In genomic region chr2:202870431-202871160, GRCh38 we compare ENCODE assay signal across 8 cellular contexts. TPM values are rescaled to one million over a fixed set of nuclear protein-coding genes. Genes with fewer than 3 reads are reported as not detected.
DNase-seq lines count a peak whose midpoint lies in the region; ATAC-seq and TF ChIP-seq lines count a peak whose summit lies in the region.

No MANE protein-coding gene starts in this region.

- ATAC-seq in GM19372 (IDR thresholded peaks at IDR 0.05; ENCODE audit: low read depth, unreplicated experiment) (peak; percentile 55), HG03521 (IDR thresholded peaks at IDR 0.05; ENCODE audit: unreplicated experiment) (peak; percentile 47), lower lobe of right lung (peak; percentile 76 to 82)

- H3K4me1 ChIP-seq in duodenal mucosa (ENCODE audit: control insufficient read depth in 1 of 2, insufficient read depth in 2 of 2, low read length in 2 of 2) (peaks cover 0 to 4% of the 10 kb centered on the region in 2 donors), lower lobe of right lung (peaks cover 14% of the 10 kb centered on the region)

- H3K27ac ChIP-seq in C4-2B: peak overlapping the region; percentile 45
- peak overlapping the region; percentile 44 for H3K27ac ChIP-seq in duodenal mucosa (ENCODE audit: low read depth, low read length)
- peak overlapping the region; percentile 74 for H3K27ac ChIP-seq in lower lobe of right lung

- H3K9me3 ChIP-seq in duodenal mucosa (ENCODE audit: control insufficient read depth in 1 of 2, low read length in 2 of 2) (no peaks in the 10 kb centered on the region), lower lobe of right lung (no peaks in the 10 kb centered on the region)

- H3K36me3 ChIP-seq in duodenal mucosa (ENCODE audit: control insufficient read depth in 1 of 2, insufficient read depth in 2 of 2, low read length in 2 of 2) (no peaks in the 10 kb centered on the region), lower lobe of right lung (no peaks in the 10 kb centered on the region)

- peak overlapping the region; percentile 74 to 82 for H3K4me3 ChIP-seq in duodenal mucosa (ENCODE audit: low read depth in 1 of 2, low read length in 2 of 2)
- H3K4me3 ChIP-seq in lower lobe of right lung: peak overlapping the region; percentile 89

- DNase-seq in NCI-H69 (lab: John Stamatoyannopoulos, UW) (peak; percentile 90), lower lobe of right lung (peak; percentile 63)
- peak; percentile 65 to 76 for DNase-seq in activated CD4-positive, alpha-beta T cell treated with anti-CD3 and anti-CD28 coated beads, Interleukin-2, amount 50 U/mL, for 48 hours
- DNase-seq in stimulated activated CD8-positive, alpha-beta memory T cell treated with anti-CD3 and anti-CD28 coated beads, Interleukin-12 subunit alpha, Interleukin-12 subunit beta, amount 100 ng/mL, for 24 hours (ENCODE audit: extremely low read depth): peak; percentile 24

- intact Hi-C loops in lower lobe of right lung (cut with DNase I): no loop called here

- TF ChIP-seq CTCF in C4-2B (conservative IDR thresholded peaks at IDR 0.05) (peak; percentile 19), lower lobe of right lung (IDR thresholded peaks at IDR 0.05) (peak; percentile 44)

- H3K27me3 ChIP-seq in duodenal mucosa (ENCODE audit: control insufficient read depth in 1 of 2, insufficient read depth in 2 of 2, low read length in 2 of 2) (no peaks in the 10 kb centered on the region), lower lobe of right lung (ENCODE audit: low read depth) (no peaks in the 10 kb centered on the region)

- peak overlapping the region; percentile 9 to 60 for H3K9ac ChIP-seq in duodenal mucosa (ENCODE audit: low read depth in 1 of 2, low read length in 2 of 2)

RNA-seq across cellular contexts. Expression of gene ICA1L, which starts 1.0 kb away (rescaled TPM):
- total RNA-seq in lower lobe of right lung: 5.6 TPM

RNA-seq across cellular contexts. Expression of gene WDR12, which starts 40.9 kb away (rescaled TPM):
- 21.2 TPM for total RNA-seq in lower lobe of right lung

RNA-seq across cellular contexts. Expression of gene CARF, which starts 41.5 kb away (rescaled TPM):
- 11.4 TPM for total RNA-seq in lower lobe of right lung

Comparison
In these comparisons a context has a peak if more than half of its experiments do, and no peak if none do; other contexts are left out.
1. Peak in every context shown above with its lines: DNase-seq, ATAC-seq, H3K4me3 ChIP-seq and H3K27ac ChIP-seq.
2. DNase-seq: peak in every context shown above with its lines; median percentile 90 in NCI-H69; 70 in activated CD4-positive, alpha-beta T cell treated with anti-CD3 and anti-CD28 coated beads, Interleukin-2, amount 50 U/mL, for 48 hours; 63 in lower lobe of right lung; 24 in stimulated activated CD8-positive, alpha-beta memory T cell treated with anti-CD3 and anti-CD28 coated beads, Interleukin-12 subunit alpha, Interleukin-12 subunit beta, amount 100 ng/mL, for 24 hours.